ENCODE assay signal across 20 cellular contexts in the genomic region with DNA sequence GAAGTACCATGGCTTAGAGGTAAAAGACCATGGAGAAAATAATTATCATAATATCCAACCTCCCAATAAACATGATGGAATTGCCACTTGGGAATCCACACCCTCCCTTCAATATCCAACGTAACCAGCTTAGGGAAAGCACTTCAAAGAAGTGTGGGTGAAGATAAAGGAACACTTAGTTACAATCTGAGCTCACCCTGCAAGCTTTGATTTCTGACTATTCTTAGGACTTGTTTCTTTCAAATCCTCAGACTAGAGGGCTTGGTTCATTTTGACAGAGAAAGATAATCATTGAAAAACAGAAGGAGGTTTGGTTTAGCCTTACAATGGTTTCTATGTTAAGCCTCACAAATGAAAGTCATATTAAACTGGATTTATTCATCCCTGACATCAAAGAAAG. TPM values are rescaled to one million over a fixed set of nuclear protein-coding genes. Genes with fewer than 3 reads are reported as not detected.
A peak's percentile ranks its signal among the peaks of the same experiment; 100 is the strongest.
DNase-seq lines count a peak whose midpoint lies in the region; ATAC-seq and TF ChIP-seq lines count a peak whose summit lies in the region.
"Had no signal": no experiment of that assay in that cellular context is flagged by ENCODE, and none has a peak within 500 bp of the region (broad histone marks: within the 10 kb centered on the region; RNA-seq: fewer than 3 reads in every experiment).

No MANE protein-coding gene starts in this region.

- H3K79me2 ChIP-seq in neural progenitor cell (ENCODE audit: low read depth) = no peaks in the 10 kb centered on the region

- H3K4me3 Mint-ChIP-seq in endodermal cell (no peak overlapping the region), neural progenitor cell (no peak overlapping the region)
- H3K4me3 Mint-ChIP-seq in activated CD4-positive, alpha-beta T cell treated with anti-CD3 and anti-CD28 coated beads, Interleukin-2, amount 10 ng/mL, durations not matched to agents 7 days and 5 days = no peak overlapping the region
- H3K4me3 Mint-ChIP-seq: CD14-positive monocyte; CD4-positive, alpha-beta memory T cell; HFFc6 had no signal

- H3K9me3 Mint-ChIP-seq in endodermal cell (no peaks in the 10 kb centered on the region), neural progenitor cell (no peaks in the 10 kb centered on the region)
- H3K9me3 Mint-ChIP-seq in activated CD4-positive, alpha-beta T cell treated with anti-CD3 and anti-CD28 coated beads, Interleukin-2, amount 10 ng/mL, durations not matched to agents 7 days and 5 days = no peaks in the 10 kb centered on the region
- H3K9me3 Mint-ChIP-seq: CD4-positive, alpha-beta memory T cell; HFFc6 had no signal

- H3K9me3 ChIP-seq in endodermal cell (ENCODE audit: control insufficient read depth, low read length) (no peaks in the 10 kb centered on the region), neural progenitor cell (ENCODE audit: low read depth) (no peaks in the 10 kb centered on the region)
- H3K9me3 ChIP-seq: BLaER1 had no signal

- no peaks in the 10 kb centered on the region for H4K20me1 ChIP-seq in neural progenitor cell (ENCODE audit: low read depth)
- H4K20me1 ChIP-seq: BLaER1 had no signal

- H2AFZ ChIP-seq in neural progenitor cell (replicated peaks) = no peak overlapping the region

- H3K27ac ChIP-seq in endodermal cell (ENCODE audit: low read depth, low read length) (no peak overlapping the region), neural progenitor cell (no peak overlapping the region)
- H3K27ac ChIP-seq: BLaER1 had no signal

- WGBS in endodermal cell (ENCODE audit: insufficient coverage in 1 of 2, insufficient read length in 1 of 2), 2 experiments = 56% methylated on average over 1 of the region's 1 CpG; no CpG with 5 or more reads in 1 of the 2 experiments

- H3K27me3 Mint-ChIP-seq in endodermal cell (ENCODE audit: insufficient read depth) (no peaks in the 10 kb centered on the region), neural progenitor cell (ENCODE audit: insufficient read depth, low read depth) (peaks cover 5% of the 10 kb centered on the region)
- peaks cover 29% of the 10 kb centered on the region for H3K27me3 Mint-ChIP-seq in activated CD4-positive, alpha-beta T cell treated with anti-CD3 and anti-CD28 coated beads, Interleukin-2, amount 10 ng/mL, durations not matched to agents 7 days and 5 days

- H3K36me3 ChIP-seq in endodermal cell (ENCODE audit: control insufficient read depth, insufficient read depth, low read length) = no peaks in the 10 kb centered on the region
- H3K36me3 ChIP-seq in neural progenitor cell = no peaks in the 10 kb centered on the region
- H3K36me3 ChIP-seq: BLaER1 had no signal

- H3K27ac Mint-ChIP-seq in endodermal cell = no peak overlapping the region
- peak overlapping the region; percentile 43 for H3K27ac Mint-ChIP-seq in neural progenitor cell
- no peak overlapping the region for H3K27ac Mint-ChIP-seq in activated CD4-positive, alpha-beta T cell treated with anti-CD3 and anti-CD28 coated beads, Interleukin-2, amount 10 ng/mL, durations not matched to agents 7 days and 5 days
- H3K27ac Mint-ChIP-seq: CD14-positive monocyte; CD4-positive, alpha-beta memory T cell; HFFc6 had no signal

- POLR2A ChIA-PET in activated CD4-positive, alpha-beta T cell treated with anti-CD3 and anti-CD28 coated beads, Interleukin-2, amount 10 ng/mL, durations not matched to agents 7 days and 5 days (lab: Charles Lee) = no interaction called here

- no peak overlapping the region for H3K4me2 ChIP-seq in neural progenitor cell
- H3K4me2 ChIP-seq: BLaER1 had no signal

- H3K4me3 ChIP-seq in endodermal cell (ENCODE audit: low read length) (no peak overlapping the region), neural progenitor cell (no peak overlapping the region)
- H3K4me3 ChIP-seq: BLaER1 had no signal

- CTCF ChIA-PET in activated CD4-positive, alpha-beta T cell treated with anti-CD3 and anti-CD28 coated beads, Interleukin-2, amount 10 ng/mL, durations not matched to agents 7 days and 5 days (lab: Charles Lee) = no interaction called here

- ATAC-seq in HG02840 (IDR thresholded peaks at IDR 0.05; ENCODE audit: low FRiP score, unreplicated experiment) = no peak
- ATAC-seq: HCT116, HepG2 had no signal

- H3F3A ChIP-seq in neural progenitor cell (ENCODE audit: low read depth) = peaks cover 2% of the 10 kb centered on the region

- no peaks in the 10 kb centered on the region for H3K36me3 Mint-ChIP-seq in endodermal cell (ENCODE audit: low read depth)
- H3K36me3 Mint-ChIP-seq in neural progenitor cell = no peaks in the 10 kb centered on the region
- no peaks in the 10 kb centered on the region for H3K36me3 Mint-ChIP-seq in activated CD4-positive, alpha-beta T cell treated with anti-CD3 and anti-CD28 coated beads, Interleukin-2, amount 10 ng/mL, durations not matched to agents 7 days and 5 days (ENCODE audit: low read depth)
- H3K36me3 Mint-ChIP-seq: CD14-positive monocyte; CD4-positive, alpha-beta memory T cell had no signal

- peaks cover 2% of the 10 kb centered on the region for H3K4me1 ChIP-seq in endodermal cell (ENCODE audit: control insufficient read depth, insufficient read depth, low read length)
- peaks cover 36% of the 10 kb centered on the region for H3K4me1 ChIP-seq in neural progenitor cell

- DNase-seq in NCI-H2227 (lab: John Stamatoyannopoulos, UW; ENCODE audit: unreplicated experiment) (peak; percentile 25), NCI-H2227 treated with DMSO at 0.1 percent for 48 hours (lab: John Stamatoyannopoulos, UW) (no peak), endodermal cell (peak; percentile 3), neural progenitor cell (ENCODE audit: low spot score) (no peak), SKM-1 treated with dmso at 0.1 percent for 144 hours (lab: John Stamatoyannopoulos, UW; ENCODE audit: unreplicated experiment) (no peak)
- no peak for DNase-seq in activated CD4-positive, alpha-beta T cell treated with anti-CD3 and anti-CD28 coated beads, Interleukin-2, amount 10 ng/mL, durations not matched to agents 7 days and 5 days
- DNase-seq: 8988T; Calu3; CD4-positive, alpha-beta memory T cell; DMS79 treated with DMSO at 0.1 percent for 48 hours; GF-D8; GOT3; H7; HFFc6 had no signal

- no peak overlapping the region for H3K9ac ChIP-seq in endodermal cell (ENCODE audit: extremely low read depth, low read length, poor library complexity, severe bottlenecking)
- no peak overlapping the region for H3K9ac ChIP-seq in neural progenitor cell
- H3K9ac ChIP-seq: BLaER1 had no signal

- H3K4me1 Mint-ChIP-seq in endodermal cell = peaks cover 14% of the 10 kb centered on the region
- peaks cover 84% of the 10 kb centered on the region for H3K4me1 Mint-ChIP-seq in neural progenitor cell
- peaks cover 10% of the 10 kb centered on the region for H3K4me1 Mint-ChIP-seq in activated CD4-positive, alpha-beta T cell treated with anti-CD3 and anti-CD28 coated beads, Interleukin-2, amount 10 ng/mL, durations not matched to agents 7 days and 5 days

- H3K27me3 ChIP-seq in endodermal cell (ENCODE audit: control insufficient read depth, insufficient read depth, low read length, poor library complexity, severe bottlenecking) (no peaks in the 10 kb centered on the region), neural progenitor cell (no peaks in the 10 kb centered on the region)
- H3K27me3 ChIP-seq: BLaER1 had no signal

- TF ChIP-seq CTCF in endodermal cell (conservative IDR thresholded peaks at IDR 0.05) = no peak
- TF ChIP-seq CTCF in neural progenitor cell (IDR thresholded peaks at IDR 0.05) = no peak

RNA-seq across cellular contexts. Expression of a gene that starts 57.8 kb away (rescaled TPM):
- total RNA-seq in endodermal cell (1 to 10 TPM; 3.2 to 9.3 TPM), neural progenitor cell (ENCODE audit: low replicate concordance) (8.6 and 9.0 TPM in 2 replicates)
- 4.2 TPM for polyA plus RNA-seq in endodermal cell (2013, experiment 1 of 2)
- 3.4 TPM for polyA plus RNA-seq in endodermal cell (2013, experiment 2 of 2)
- not detected for total RNA-seq in activated CD4-positive, alpha-beta T cell treated with anti-CD3 and anti-CD28 coated beads, Interleukin-2, amount 10 ng/mL, durations not matched to agents 7 days and 5 days
- total RNA-seq: CD4-positive, alpha-beta memory T cell; HFFc6 had no signal
- polyA plus RNA-seq: AG04450; CD14-positive monocyte; CD4-positive, alpha-beta memory T cell had no signal

Comparison
In these comparisons a context has a peak if more than half of its experiments do, and no peak if none do; other contexts are left out.
1. DNase-seq: peak in NCI-H2227 (single experiment) and endodermal cell (single experiment); none in NCI-H2227 treated with DMSO at 0.1 percent for 48 hours (single experiment), neural progenitor cell (single experiment), activated CD4-positive, alpha-beta T cell treated with anti-CD3 and anti-CD28 coated beads, Interleukin-2, amount 10 ng/mL, durations not matched to agents 7 days and 5 days (single experiment) and SKM-1 treated with dmso at 0.1 percent for 144 hours (single experiment).